15 cellular contexts compared by ENCODE assay signal in genomic region chr15:80967451-80967850, GRCh38. TPM values are rescaled to one million over a fixed set of nuclear protein-coding genes. Genes with fewer than 3 reads are reported as not detected.
DNase-seq lines count a peak whose midpoint lies in the region; ATAC-seq, FAIRE-seq and TF ChIP-seq lines count a peak whose summit lies in the region.
"Had no signal": no experiment of that assay in that cellular context is flagged by ENCODE, and none has a peak within 500 bp of the region (broad histone marks: within the 10 kb centered on the region; RNA-seq: fewer than 3 reads in every experiment).

No MANE protein-coding gene starts in this region.

- peak overlapping the region; percentile 90; the same call in 1 of the 2 replicates for H2BK20ac ChIP-seq in H1 (ENCODE audit: low read length)

- H3K23me2 ChIP-seq in H1 (ENCODE audit: low read depth, low read length): no peaks in the 10 kb centered on the region

- peak overlapping the region in 1 of 4 experiments; percentile 1; a peak in 1 of 8 replicates for H3K4me3 ChIP-seq in H1 (ENCODE audit: extremely low read depth in 1 of 4, insufficient read depth in 2 of 4, low read depth in 3 of 4, low read length in 4 of 4)
- H3K4me3 ChIP-seq in mesendoderm (ENCODE audit: low read length): no peak overlapping the region
- H3K4me3 ChIP-seq: body of pancreas had no signal

- H3K18ac ChIP-seq in H1 (ENCODE audit: extremely low read depth, low read length): peak overlapping the region; percentile 73; the same call in 1 of the 2 replicates
- no peak overlapping the region for H3K18ac ChIP-seq in mesendoderm (ENCODE audit: low read length)

- DNase-seq in AG08395 (ENCODE audit: low spot score): peak; percentile 91
- DNase-seq in LHCN-M2 (ENCODE audit: low read depth): peak; percentile 80
- DNase-seq in H1 (ENCODE audit: low read depth in 1 of 2, low spot score in 2 of 2): peak; percentile 54 to 59
- peak; percentile 96 for DNase-seq in mesendoderm
- DNase-seq in kidney tubule cell (ENCODE audit: low spot score): no peak
- DNase-seq in GDM1 (lab: John Stamatoyannopoulos, UW): no peak
- no peak for DNase-seq in GM19240 (ENCODE audit: insufficient read length, low spot score)
- DNase-seq: MV-4-11, NCI-H524 treated with DMSO at 0.1 percent for 48 hours, SHP77 had no signal

- peak overlapping the region; percentile 94; the same call in 1 of the 2 replicates for H2AK5ac ChIP-seq in H1 (ENCODE audit: low read depth, low read length)
- H2AK5ac ChIP-seq in mesendoderm (ENCODE audit: low read length): no peak overlapping the region

- H3K9me3 ChIP-seq in H1 (ENCODE audit: insufficient read depth in 2 of 2, low read depth in 1 of 2, low read length in 1 of 2): no peaks in the 10 kb centered on the region
- H3K9me3 ChIP-seq: body of pancreas, neutrophil had no signal

- H3K14ac ChIP-seq in H1 (ENCODE audit: insufficient read length): no peak overlapping the region

- FAIRE-seq in H1 (lab: Jason Lieb, UNC): no peak
- FAIRE-seq: G401.6, TTC549 had no signal

- H3K23ac ChIP-seq in H1 (ENCODE audit: insufficient read length): no peak overlapping the region
- H3K23ac ChIP-seq in mesendoderm (ENCODE audit: low read length): no peak overlapping the region

- no peak for TF ChIP-seq RAD21 in H1 (IDR thresholded peaks at IDR 0.05 in 1 of 2, conservative IDR thresholded peaks at IDR 0.05 in 1 of 2; ENCODE audit: low read depth in 2 of 2, low read length in 2 of 2)

- H3K27ac ChIP-seq in H1 (ENCODE audit: low read depth, low read length): peak overlapping the region; percentile 62; the same call in 1 of the 2 replicates
- no peak overlapping the region for H3K27ac ChIP-seq in mesendoderm (ENCODE audit: low read depth, low read length)
- H3K27ac ChIP-seq: body of pancreas, neutrophil had no signal

- H3K4me1 ChIP-seq in H1 (replicated peaks in 1 of 4; ENCODE audit: control insufficient read depth in 3 of 4, insufficient read depth in 4 of 4, low read length in 3 of 4): peaks cover 13 to 30% (median 21%) of the 10 kb centered on the region in 4 experiments
- no peaks in the 10 kb centered on the region for H3K4me1 ChIP-seq in mesendoderm (ENCODE audit: control insufficient read depth, low read depth, low read length)
- H3K4me1 ChIP-seq: body of pancreas had no signal

- TF ChIP-seq EP300 in H1 (IDR thresholded peaks at IDR 0.05; ENCODE audit: borderline replicate concordance in 1 of 2, low read depth in 2 of 2, low read length in 2 of 2): peak in 1 of 2 experiments; percentile 46; a peak in 1 of 3 replicates

- H3K4me2 ChIP-seq in H1 (ENCODE audit: insufficient read depth in 1 of 2, low read depth in 2 of 2, low read length in 2 of 2) (peak overlapping the region; percentile 42 to 57), mesendoderm (ENCODE audit: low read length) (no peak overlapping the region)

- peaks cover 0 to 8% of the 10 kb centered on the region in 2 experiments for H4K20me1 ChIP-seq in H1 (replicated peaks in 1 of 2; ENCODE audit: control insufficient read depth in 1 of 2, insufficient read depth in 2 of 2, low read length in 2 of 2)

- CTCF ChIA-PET in H1 (lab: Charles Lee; ENCODE audit: partially characterized antibody): interaction anchor here (0.7 to 5.9 kb wide), 20 partner anchors 9 to 399 kb away, joined by 3 to 94 read pairs (median 6); partner anchors contain the start of gene CEMIP

- H2BK120ac ChIP-seq in H1 (replicated peaks; ENCODE audit: low read depth, low read length): no peak overlapping the region
- no peak overlapping the region for H2BK120ac ChIP-seq in mesendoderm (ENCODE audit: low read depth, low read length)

- ATAC-seq in GM18520 (IDR thresholded peaks at IDR 0.05; ENCODE audit: unreplicated experiment): no peak
- ATAC-seq: body of pancreas had no signal

- H4K8ac ChIP-seq in H1 (ENCODE audit: extremely low read depth, insufficient read depth, low read length) (no peak overlapping the region), mesendoderm (ENCODE audit: low read depth, low read length) (no peak overlapping the region)

- H3K79me2 ChIP-seq in H1 (ENCODE audit: control insufficient read depth in 1 of 2, insufficient read depth in 2 of 2, low read length in 2 of 2): peaks cover 0 to 2% of the 10 kb centered on the region in 2 experiments; a peak in 1 of 4 replicates
- H3K79me2 ChIP-seq in mesendoderm (ENCODE audit: control insufficient read depth, insufficient read depth, low read length): no peaks in the 10 kb centered on the region

- H2BK5ac ChIP-seq in H1 (ENCODE audit: low read depth, low read length) (peak overlapping the region; percentile 94), mesendoderm (ENCODE audit: low read length) (no peak overlapping the region)

- H3K79me1 ChIP-seq in H1 (ENCODE audit: low read depth, low read length): peaks cover 2% of the 10 kb centered on the region; the same call in 1 of the 2 replicates
- H3K79me1 ChIP-seq in mesendoderm (ENCODE audit: low read length): no peaks in the 10 kb centered on the region

- 52% methylated on average over 3 of the region's 3 CpGs; no CpG with 5 or more reads in 1 of the 2 experiments for WGBS in H1 (ENCODE audit: extremely low coverage in 1 of 2, insufficient coverage in 1 of 2, insufficient read length in 1 of 2, insufficient replicate concordance in 2 of 2, low coverage in 1 of 2, low lambda C conversion rate in 2 of 2, missing lambda C conversion rate in 1 of 2), 2 experiments
- WGBS in mesendoderm (ENCODE audit: extremely low coverage, insufficient coverage, low lambda C conversion rate): no CpG with 5 or more reads among the region's 3 CpGs

- no peak overlapping the region for H2AFZ ChIP-seq in H1 (ENCODE audit: low read length)

- no peak for TF ChIP-seq POLR2A in H1 (IDR thresholded peaks at IDR 0.05; ENCODE audit: control extremely low read depth in 1 of 2, low read depth in 2 of 2, low read length in 2 of 2)

- H3K36me3 ChIP-seq in H1 (ENCODE audit: control insufficient read depth in 2 of 4, insufficient read depth in 4 of 4, low read length in 3 of 4) (peaks cover 0 to 3% (median 0%) of the 10 kb centered on the region in 4 experiments; a peak in 1 of 8 replicates), mesendoderm (ENCODE audit: control insufficient read depth, insufficient read depth, low read length) (peaks cover 4% of the 10 kb centered on the region)

- H4K91ac ChIP-seq in H1 (replicated peaks; ENCODE audit: insufficient read length, low read length): no peak overlapping the region

- peak overlapping the region; percentile 74 for H3K4ac ChIP-seq in H1 (replicated peaks; ENCODE audit: insufficient read length, low read depth, low read length)
- H3K4ac ChIP-seq in mesendoderm (ENCODE audit: low read depth, low read length): no peak overlapping the region

- no peak overlapping the region for H2BK15ac ChIP-seq in H1 (ENCODE audit: low read length)
- H2BK15ac ChIP-seq in mesendoderm (replicated peaks; ENCODE audit: low read depth): no peak overlapping the region

- H3K9ac ChIP-seq in H1 (replicated peaks in 1 of 4; ENCODE audit: extremely low read depth in 1 of 4, low read depth in 3 of 4, low read length in 3 of 4) (no peak overlapping the region), mesendoderm (ENCODE audit: low read length) (no peak overlapping the region)

- no peak overlapping the region for H3K56ac ChIP-seq in H1 (replicated peaks; ENCODE audit: insufficient read length, low read depth, low read length)
- H3K56ac ChIP-seq in mesendoderm (ENCODE audit: low read length): no peak overlapping the region

- TF ChIP-seq CTCF in H1 (IDR thresholded peaks at IDR 0.05; ENCODE audit: control extremely low read depth in 1 of 3, insufficient read depth in 1 of 3, low read depth in 1 of 3, low read length in 3 of 3): no peak

- H4K5ac ChIP-seq in H1 (ENCODE audit: insufficient read length, low read depth, low read length) (no peak overlapping the region), mesendoderm (ENCODE audit: low read length) (no peak overlapping the region)

- no peaks in the 10 kb centered on the region for H3K27me3 ChIP-seq in H1 (replicated peaks in 1 of 4; ENCODE audit: control insufficient read depth in 3 of 4, extremely low read depth in 1 of 4, insufficient read depth in 3 of 4, low read length in 3 of 4)
- no peaks in the 10 kb centered on the region for H3K27me3 ChIP-seq in mesendoderm (ENCODE audit: insufficient read depth, low read length, poor library complexity)
- H3K27me3 ChIP-seq: body of pancreas, neutrophil had no signal

- peak overlapping the region; percentile 94; the same call in 1 of the 2 replicates for H2BK12ac ChIP-seq in H1 (ENCODE audit: low read depth, low read length)

- POLR2A ChIA-PET in H1 (lab: Charles Lee; ENCODE audit: partially characterized antibody): interaction anchor here (0.7 to 1.6 kb wide), 7 partner anchors 9 to 136 kb away, joined by 3 to 7 read pairs (median 4); no protein-coding TSS in a partner anchor

TF ChIP-seq in H1, 55 proteins besides CTCF, POLR2A, EP300 and RAD21 (continues in another document):
- TF ChIP-seq GABPA (IDR thresholded peaks at IDR 0.05; ENCODE audit: borderline replicate concordance, insufficient read depth, low read length) (no peak), CHD1 (IDR thresholded peaks at IDR 0.05; ENCODE audit: low read depth, low read length) (no peak)

RNA-seq across cellular contexts. Expression of gene MESD, which starts 22.2 kb away (rescaled TPM):
- 17.8 and 19.4 TPM in 2 replicates for total RNA-seq in LHCN-M2 (2014; rRNA removed)
- 21.3 TPM for polyA plus RNA-seq in LHCN-M2 (2012)
- 28.3 and 30.2 TPM in 2 replicates for total RNA-seq in H1 (2021; fragmentation: NEBNext Ultra II Directional; extraction: Animal tissue kit (Norgen Biotek cat#: 25700))
- 9.0 and 11.0 TPM in 2 replicates for polyA plus RNA-seq in H1 (2011; rRNA removed)
- 13.8 TPM for polyA plus RNA-seq in H1 (2011; cell fraction: cytosol; rRNA removed)
- 14.7 TPM for polyA plus RNA-seq in H1 (2011; cell fraction: nucleus; rRNA removed)
- 22.3 to 32.0 TPM (median 24.0 TPM) in 4 replicates for polyA plus RNA-seq in H1 (2012, experiment 1 of 2)
- 8.8 TPM for polyA plus RNA-seq in H1 (2012, experiment 2 of 2)
- polyA plus RNA-seq in H1 (2013, experiment 1 of 2): 36.2 TPM
- 45.6 TPM for polyA plus RNA-seq in H1 (2013, experiment 2 of 2)
- 16.4 and 16.6 TPM in 2 replicates for polyA minus RNA-seq in H1 (2011; rRNA and poly(A)+ RNA removed)
- polyA minus RNA-seq in H1 (2011; cell fraction: cytosol; rRNA and poly(A)+ RNA removed): 14.2 TPM
- 33.9 TPM for polyA minus RNA-seq in H1 (2011; cell fraction: nucleus; rRNA and poly(A)+ RNA removed)
- polyA plus RNA-seq in mesendoderm (2013, experiment 1 of 2): 32.1 TPM
- 31.9 TPM for polyA plus RNA-seq in mesendoderm (2013, experiment 2 of 2)

RNA-seq across cellular contexts. Expression of gene TLNRD1, which starts 33.3 kb away (rescaled TPM):
- total RNA-seq in LHCN-M2 (2014; rRNA removed): 24.3 and 25.1 TPM in 2 replicates
- polyA plus RNA-seq in LHCN-M2 (2012): 8.5 TPM
- 19.8 and 20.5 TPM in 2 replicates for total RNA-seq in H1 (2021; fragmentation: NEBNext Ultra II Directional; extraction: Animal tissue kit (Norgen Biotek cat#: 25700))
- polyA plus RNA-seq in H1 (2011; rRNA removed): 12.2 and 15.5 TPM in 2 replicates
- polyA plus RNA-seq in H1 (2011; cell fraction: cytosol; rRNA removed): 12.0 TPM
- polyA plus RNA-seq in H1 (2011; cell fraction: nucleus; rRNA removed): 11.5 TPM
- 7.7 to 11.6 TPM (median 11.0 TPM) in 4 replicates for polyA plus RNA-seq in H1 (2012, experiment 1 of 2)
- 10.8 TPM for polyA plus RNA-seq in H1 (2012, experiment 2 of 2)
- 11.0 TPM for polyA plus RNA-seq in H1 (2013, experiment 1 of 2)
- 10.5 TPM for polyA plus RNA-seq in H1 (2013, experiment 2 of 2)
- 2.1 and 3.6 TPM in 2 replicates for polyA minus RNA-seq in H1 (2011; rRNA and poly(A)+ RNA removed)
- 13.8 TPM for polyA minus RNA-seq in H1 (2011; cell fraction: cytosol; rRNA and poly(A)+ RNA removed)
- polyA minus RNA-seq in H1 (2011; cell fraction: nucleus; rRNA and poly(A)+ RNA removed): 14.3 TPM
- polyA plus RNA-seq in mesendoderm (2013, experiment 1 of 2): 19.4 TPM
- 19.5 TPM for polyA plus RNA-seq in mesendoderm (2013, experiment 2 of 2)

Comparison
In these comparisons a context has a peak if more than half of its experiments do, and no peak if none do; other contexts are left out.
1. DNase-seq: peak in AG08395 (single experiment), LHCN-M2 (single experiment), H1 (2 of 2) and mesendoderm (single experiment); none in kidney tubule cell (single experiment), GDM1 (single experiment) and GM19240 (single experiment).